8 cellular contexts compared by ENCODE assay signal in genomic region chr1:204828352-204828850, GRCh38. TPM values are rescaled to one million over a fixed set of nuclear protein-coding genes. Genes with fewer than 3 reads are reported as not detected.
DNase-seq lines count a peak whose midpoint lies in the region; ATAC-seq and TF ChIP-seq lines count a peak whose summit lies in the region.

No MANE protein-coding gene starts in this region.

- WGBS in HUES64: 2% methylated on average over 53 of the region's 53 CpGs
- 4% methylated on average over 13 of the region's 53 CpGs for WGBS in right lobe of liver (ENCODE audit: insufficient coverage, low coverage, low lambda C conversion rate, missing lambda C conversion rate)

- peak overlapping the region in 10 of 11 experiments; percentile 26 to 64 (median 41); a peak in 16 of 22 replicates for H3K4me2 ChIP-seq in BLaER1 treated with 17β-estradiol and CSF1 and Interleukin-3, amounts not matched to agents 10 nM and 100 nM

- ATAC-seq in right lobe of liver: peak; percentile 65 to 81 (median 70)
- no peak for ATAC-seq in HG02759 (IDR thresholded peaks at IDR 0.05; ENCODE audit: unreplicated experiment)
- ATAC-seq in HG02884 (IDR thresholded peaks at IDR 0.05; ENCODE audit: unreplicated experiment): no peak

- peaks cover 22 to 29% (median 26%) of the 10 kb centered on the region in 11 experiments for H3K27me3 ChIP-seq in BLaER1 treated with 17β-estradiol and CSF1 and Interleukin-3, amounts not matched to agents 10 nM and 100 nM
- H3K27me3 ChIP-seq in HUES64 (ENCODE audit: insufficient read depth, low read length) (peaks cover 12% of the 10 kb centered on the region; the same call in 1 of the 2 replicates), dorsolateral prefrontal cortex (no peaks in the 10 kb centered on the region), right lobe of liver (no peaks in the 10 kb centered on the region)

- no peak overlapping the region for H3K27ac ChIP-seq in BLaER1 treated with 17β-estradiol and CSF1 and Interleukin-3, amounts not matched to agents 10 nM and 100 nM
- H3K27ac ChIP-seq in HUES64 (ENCODE audit: low read depth, low read length) (no peak overlapping the region), dorsolateral prefrontal cortex (peak overlapping the region in 58 of 59 donors; percentile 67 to 96 (median 92)), right lobe of liver (no peak overlapping the region)

- H3K9me3 ChIP-seq in BLaER1 treated with 17β-estradiol and CSF1 and Interleukin-3, amounts not matched to agents 10 nM and 100 nM (replicated peaks in 1 of 11): no peaks in the 10 kb centered on the region
- no peaks in the 10 kb centered on the region for H3K9me3 ChIP-seq in HUES64 (ENCODE audit: insufficient read depth, low read depth, low read length)
- H3K9me3 ChIP-seq in right lobe of liver: no peaks in the 10 kb centered on the region

- H3K27ac Mint-ChIP-seq in T-helper 1 cell treated with Interleukin-12 subunit alpha and Interleukin-12 subunit beta and Interleukin-4 antibody, amounts not matched to agents 30 μg/mL and 1 μg/mL, for 36 hours: no peak overlapping the region

- H3K36me3 ChIP-seq in BLaER1 treated with 17β-estradiol and CSF1 and Interleukin-3, amounts not matched to agents 10 nM and 100 nM: no peaks in the 10 kb centered on the region
- H3K36me3 ChIP-seq in HUES64 (ENCODE audit: insufficient read depth, low read length) (no peaks in the 10 kb centered on the region), right lobe of liver (no peaks in the 10 kb centered on the region)

- H3K4me3 ChIP-seq in BLaER1 treated with 17β-estradiol and CSF1 and Interleukin-3, amounts not matched to agents 10 nM and 100 nM: peak overlapping the region in 2 of 10 experiments; percentile 10 to 39; a peak in 2 of 20 replicates
- H3K4me3 ChIP-seq in HUES64 (ENCODE audit: low read length): peak overlapping the region; percentile 71
- H3K4me3 ChIP-seq in dorsolateral prefrontal cortex: peak overlapping the region; percentile 50 to 84 (median 74)
- peak overlapping the region; percentile 9 to 18 (median 13) for H3K4me3 ChIP-seq in right lobe of liver

- no peaks in the 10 kb centered on the region for H3K4me1 Mint-ChIP-seq in T-helper 1 cell treated with Interleukin-12 subunit alpha and Interleukin-12 subunit beta and Interleukin-4 antibody, amounts not matched to agents 30 μg/mL and 1 μg/mL, for 36 hours (ENCODE audit: low read depth)

- H3K4me3 Mint-ChIP-seq in T-helper 1 cell treated with Interleukin-12 subunit alpha and Interleukin-12 subunit beta and Interleukin-4 antibody, amounts not matched to agents 30 μg/mL and 1 μg/mL, for 36 hours: peak overlapping the region; percentile 47

- no peak overlapping the region for H3K9ac ChIP-seq in BLaER1 treated with 17β-estradiol and CSF1 and Interleukin-3, amounts not matched to agents 10 nM and 100 nM
- H3K9ac ChIP-seq in HUES64 (ENCODE audit: low read depth, low read length): no peak overlapping the region; the same call in 1 of the 2 replicates

- no peaks in the 10 kb centered on the region for H3K36me3 Mint-ChIP-seq in T-helper 1 cell treated with Interleukin-12 subunit alpha and Interleukin-12 subunit beta and Interleukin-4 antibody, amounts not matched to agents 30 μg/mL and 1 μg/mL, for 36 hours (ENCODE audit: low read depth)

- TF ChIP-seq CTCF in dorsolateral prefrontal cortex (IDR thresholded peaks at IDR 0.05 in 54 of 56, conservative IDR thresholded peaks at IDR 0.05 in 2 of 56; ENCODE audit: low read depth in 1 of 56, partially characterized antibody in 56 of 56) (peak in 55 of 56 donors; percentile 22 to 75 (median 54)), right lobe of liver (IDR thresholded peaks at IDR 0.05) (peak in 1 of 4 donors; percentile 8)

- TF ChIP-seq POLR2A in right lobe of liver (IDR thresholded peaks at IDR 0.05): no peak

- peaks cover 0 to 3% (median 0%) of the 10 kb centered on the region in 10 experiments; a peak in 1 of 20 replicates for H3K4me1 ChIP-seq in BLaER1 treated with 17β-estradiol and CSF1 and Interleukin-3, amounts not matched to agents 10 nM and 100 nM
- H3K4me1 ChIP-seq in HUES64 (ENCODE audit: insufficient read depth, low read length) (peaks cover 21% of the 10 kb centered on the region), right lobe of liver (no peaks in the 10 kb centered on the region)

- peak; percentile 76 to 93 (median 85) for DNase-seq in dorsolateral prefrontal cortex
- DNase-seq in right lobe of liver: peak in 2 of 3 donors; percentile 46 to 59
- peak; percentile 45 for DNase-seq in stimulated activated CD4-positive, alpha-beta T cell treated with anti-CD3 and anti-CD28 coated beads, Interleukin-4, amount 100 ng/mL, for 24 hours

- peaks cover 0 to 9% (median 0%) of the 10 kb centered on the region in 11 experiments; a peak in 3 of 22 replicates for H4K20me1 ChIP-seq in BLaER1 treated with 17β-estradiol and CSF1 and Interleukin-3, amounts not matched to agents 10 nM and 100 nM

- H3K9me3 Mint-ChIP-seq in T-helper 1 cell treated with Interleukin-12 subunit alpha and Interleukin-12 subunit beta and Interleukin-4 antibody, amounts not matched to agents 30 μg/mL and 1 μg/mL, for 36 hours: no peaks in the 10 kb centered on the region

- H3K27me3 Mint-ChIP-seq in T-helper 1 cell treated with Interleukin-12 subunit alpha and Interleukin-12 subunit beta and Interleukin-4 antibody, amounts not matched to agents 30 μg/mL and 1 μg/mL, for 36 hours (ENCODE audit: low read depth): peaks cover 58% of the 10 kb centered on the region

- intact Hi-C loops in dorsolateral prefrontal cortex (cut with DNase I) (loop anchor here (2.0 to 5.0 kb wide), 3 partner anchors 42 to 114 kb away; partner anchors contain the start of gene NFASC (in 2 of the 2)), right lobe of liver (cut with DNase I) (loop anchor here (10.0 kb wide), 2 partner anchors 106 to 126 kb away; no protein-coding TSS in a partner anchor)

RNA-seq across cellular contexts. Expression of gene NFASC, which starts 42.3 kb away (rescaled TPM):
- 7.8 TPM for polyA plus RNA-seq in HUES64 (2013, experiment 1 of 2)
- 14.2 TPM for polyA plus RNA-seq in HUES64 (2013, experiment 2 of 2)
- total RNA-seq in dorsolateral prefrontal cortex: 100 to 1,000 TPM; 229 to 728 (median 364) TPM
- total RNA-seq in right lobe of liver: 1 to 10 TPM; 3.2 to 7.8 (median 5.6) TPM

Comparison
In these comparisons a context has a peak if more than half of its experiments do, and no peak if none do; other contexts are left out.
1. H3K27ac ChIP-seq: peak in dorsolateral prefrontal cortex (58 of 59); none in BLaER1 treated with 17β-estradiol and CSF1 and Interleukin-3, amounts not matched to agents 10 nM and 100 nM (0 of 11), HUES64 (single experiment) and right lobe of liver (0 of 3).
2. ATAC-seq: peak in right lobe of liver (4 of 4); none in HG02759 (single experiment) and HG02884 (single experiment).
3. RNA of gene NFASC, which starts 42.3 kb away (total RNA-seq): 229 to 728 TPM in dorsolateral prefrontal cortex; 3.2 to 7.8 TPM in right lobe of liver; every median in the first group is over 10 times any median in the second.
4. Peak in every context shown above with its lines, with median percentiles within 50 percentile points of each other: DNase-seq.